29 cellular contexts compared by ENCODE assay signal in genomic region chr5:40770764-40771163, GRCh38.
"Had no signal": no experiment of that assay in that cellular context is flagged by ENCODE, and none has a peak within 500 bp of the region (broad histone marks: within the 10 kb centered on the region; RNA-seq: fewer than 3 reads in every experiment).

No MANE protein-coding gene starts in this region.

- DNase-seq: hippocampal formation; left colon; left lung; lower lobe of right lung; mammary epithelial cell; mesenchymal stem cell; naive thymus-derived CD8-positive, alpha-beta T cell; nucleus accumbens; pancreas; retina; right cardiac atrium; sigmoid colon; small intestine; spleen; stimulated activated CD4-positive, alpha-beta T cell treated with anti-CD3 and anti-CD28 coated beads, Interleukin-1b, Interleukin-23, amount 100 ng/mL, for 48 hours; stimulated activated CD4-positive, alpha-beta T cell treated with anti-CD3 and anti-CD28 coated beads, Interleukin-2, amount 100 ng/mL, for 48 hours; stimulated activated CD4-positive, alpha-beta T cell treated with anti-CD3 and anti-CD28 coated beads, Interleukin-4, amount 100 ng/mL, for 4 hours; stimulated activated CD8-positive, alpha-beta memory T cell treated with anti-CD3 and anti-CD28 coated beads, Interleukin-4, amount 100 ng/mL, for 48 hours; stimulated activated naive CD4-positive, alpha-beta T cell treated with Interleukin-2 at 50 U/mL for 16 hours; stimulated activated naive CD8-positive, alpha-beta T cell treated with anti-CD3 and anti-CD28 coated beads, Interleukin-15, amount 100 ng/mL, for 72 hours; substantia nigra; uterus had no signal

- H3K4me1 Mint-ChIP-seq: nephron, neural crest cell had no signal

- H3K27ac Mint-ChIP-seq: nephron; stimulated activated memory B cell treated with anti-CD40 and anti-IgM and Interleukin-4, amounts not matched to agents 10 μg/mL and 1 μg/mL and 100 μg/mL, for 72 hours; stimulated activated naive CD8-positive, alpha-beta T cell treated with anti-CD3 and anti-CD28 coated beads, Interleukin-15, amount 100 ng/mL, for 72 hours; type B pancreatic cell had no signal

- H3K4me1 ChIP-seq: prostate gland, uterus had no signal

- H3K4me3 Mint-ChIP-seq: naive thymus-derived CD8-positive, alpha-beta T cell; nephron; neural crest cell; stimulated activated memory B cell treated with anti-CD40 and anti-IgM and Interleukin-4, amounts not matched to agents 10 μg/mL and 1 μg/mL and 100 μg/mL, for 72 hours; stimulated activated naive CD8-positive, alpha-beta T cell treated with anti-CD3 and anti-CD28 coated beads, Interleukin-15, amount 100 ng/mL, for 72 hours; type B pancreatic cell had no signal

- H3K9me3 ChIP-seq: left lung, lower lobe of right lung, pancreas, prostate gland, sigmoid colon, spleen, tibial nerve, uterus had no signal

- H3K4me3 ChIP-seq: left lung, lower lobe of right lung, pancreas, prostate gland, sigmoid colon, spleen, tibial nerve, uterus had no signal

- H3K9me3 Mint-ChIP-seq: naive thymus-derived CD8-positive, alpha-beta T cell; nephron; neural crest cell; stimulated activated memory B cell treated with anti-CD40 and anti-IgM and Interleukin-4, amounts not matched to agents 10 μg/mL and 1 μg/mL and 100 μg/mL, for 72 hours; stimulated activated naive CD8-positive, alpha-beta T cell treated with anti-CD3 and anti-CD28 coated beads, Interleukin-15, amount 100 ng/mL, for 72 hours; type B pancreatic cell had no signal

- H3K27me3 Mint-ChIP-seq: naive thymus-derived CD8-positive, alpha-beta T cell; stimulated activated memory B cell treated with anti-CD40 and anti-IgM and Interleukin-4, amounts not matched to agents 10 μg/mL and 1 μg/mL and 100 μg/mL, for 72 hours; stimulated activated naive CD8-positive, alpha-beta T cell treated with anti-CD3 and anti-CD28 coated beads, Interleukin-15, amount 100 ng/mL, for 72 hours; type B pancreatic cell had no signal

- ATAC-seq: left colon; left lung; lower lobe of right lung; naive thymus-derived CD8-positive, alpha-beta T cell; pancreas; right cardiac atrium; stimulated activated memory B cell treated with anti-CD40 and anti-IgM and Interleukin-4, amounts not matched to agents 10 μg/mL and 1 μg/mL and 100 μg/mL, for 72 hours; stimulated activated naive CD8-positive, alpha-beta T cell treated with anti-CD3 and anti-CD28 coated beads, Interleukin-15, amount 100 ng/mL, for 72 hours had no signal

- H3K27ac ChIP-seq: left lung, lower lobe of right lung, pancreas, prostate gland, sigmoid colon, spleen, tibial nerve, uterus had no signal

- FAIRE-seq: keratinocyte, pancreas, small intestine had no signal

- H3K36me3 ChIP-seq: prostate gland, uterus had no signal
